Comparison of ENCODE assay signal across 8 cellular contexts in genomic region chr1:50959913-50960844, GRCh38. TPM values are rescaled to one million over a fixed set of nuclear protein-coding genes. Genes with fewer than 3 reads are reported as not detected.
DNase-seq lines count a peak whose midpoint lies in the region; ATAC-seq and TF ChIP-seq lines count a peak whose summit lies in the region.

FAF1 (minus strand) TSS chr1:50960267; CDS start chr1:50959811, 456 bp downstream.

- ATAC-seq in GM18870 (IDR thresholded peaks at IDR 0.05; ENCODE audit: unreplicated experiment) (peak; percentile 87), HG03135 (IDR thresholded peaks at IDR 0.05; ENCODE audit: unreplicated experiment) (peak; percentile 85), activated B cell treated with CpG ODN at 0.5 μM for 24 hours (ENCODE audit: low read depth) (peak; percentile 90)

- H3K4me3 Mint-ChIP-seq in activated B cell treated with CpG ODN at 0.5 μM for 24 hours: peak within 1 kb of the TSS; percentile 93

- TF ChIP-seq POLR2A in spleen (IDR thresholded peaks at IDR 0.05): peak; percentile 71 to 88 (median 85)

- CTCF ChIA-PET in activated B cell treated with CpG ODN at 0.5 μM for 24 hours (lab: Charles Lee): interaction anchor here (0.5 to 1.6 kb wide), 4 partner anchors 9 to 41 kb away, joined by 3 to 7 read pairs (median 4); no protein-coding TSS in a partner anchor

- H3K36me3 ChIP-seq in spleen: no peaks in the 10 kb centered on the region

- peaks cover 8 to 53% (median 31%) of the 10 kb centered on the region in 6 donors for H3K4me1 ChIP-seq in spleen

- DNase-seq in AG08395 (ENCODE audit: low spot score) (peak; percentile 97), NCI-H2227 (lab: John Stamatoyannopoulos, UW; ENCODE audit: unreplicated experiment) (peak; percentile 99), activated B cell treated with CpG ODN at 0.5 μM for 24 hours (peak; percentile 98), caudate nucleus (lab: John Stamatoyannopoulos, UW) (peak in 60 of 61 donors; percentile 66 to 97 (median 93)), inferior parietal cortex (ENCODE audit: extremely low spot score) (peak; percentile 97), spleen (peak; percentile 100)

- TF ChIP-seq CTCF in activated B cell treated with CpG ODN at 0.5 μM for 24 hours (IDR thresholded peaks at IDR 0.05) (no peak), spleen (IDR thresholded peaks at IDR 0.05 in 8 of 11, conservative IDR thresholded peaks at IDR 0.05 in 3 of 11) (peak; percentile 19 to 62 (median 45))

- H3K27ac ChIP-seq in caudate nucleus (ENCODE audit: low read depth, low read length): peak within 1 kb of the TSS; percentile 83
- H3K27ac ChIP-seq in spleen: peak within 1 kb of the TSS; percentile 64 to 92 (median 88)

- H3K27me3 Mint-ChIP-seq in activated B cell treated with CpG ODN at 0.5 μM for 24 hours: no peaks in the 10 kb centered on the region

- intact Hi-C loops in activated B cell treated with CpG ODN at 0.5 μM for 24 hours (cut with micrococcal nuclease): loop anchor here (1.0 to 10.0 kb wide), 4 partner anchors 8 to 1095 kb away; partner anchors contain the start of genes BTF3L4, NRDC and TXNDC12
- intact Hi-C loops in spleen (cut with DNase I; ENCODE audit: low total_unique reads): no loop called here

- POLR2A ChIA-PET in activated B cell treated with CpG ODN at 0.5 μM for 24 hours (lab: Charles Lee): interaction anchor here (0.6 to 4.2 kb wide), 6 partner anchors 9 to 769 kb away, joined by 3 to 48 read pairs (median 10); partner anchors contain the start of gene CDKN2C

- no peaks in the 10 kb centered on the region for H3K9me3 Mint-ChIP-seq in activated B cell treated with CpG ODN at 0.5 μM for 24 hours

- H3K9me3 ChIP-seq in spleen: no peaks in the 10 kb centered on the region

- H3K4me3 ChIP-seq in spleen: peak within 1 kb of the TSS; percentile 46 to 91 (median 70)

- no peaks in the 10 kb centered on the region for H3K27me3 ChIP-seq in spleen (replicated peaks in 1 of 7)

- peak within 1 kb of the TSS; percentile 95 for H3K27ac Mint-ChIP-seq in activated B cell treated with CpG ODN at 0.5 μM for 24 hours

- H3K4me1 Mint-ChIP-seq in activated B cell treated with CpG ODN at 0.5 μM for 24 hours: peaks cover 23% of the 10 kb centered on the region

- 0 to 1% (median 1%) methylated on average over 46 to 80 of the region's 80 CpGs for WGBS in spleen, 5 donors

- peaks cover 9% of the 10 kb centered on the region for H3K36me3 Mint-ChIP-seq in activated B cell treated with CpG ODN at 0.5 μM for 24 hours (ENCODE audit: low read depth)

RNA-seq across cellular contexts. Expression of gene FAF1, which starts in this region (rescaled TPM):
- total RNA-seq in activated B cell treated with CpG ODN at 0.5 μM for 24 hours (57.2 and 61.7 TPM in 2 replicates), spleen (10 to 100 TPM; 36.2 to 58.7 (median 43.9) TPM)
- polyA plus RNA-seq in spleen: 10 to 100 TPM; 16.7 to 20.0 (median 19.2) TPM

Comparison
In these comparisons a context has a peak if more than half of its experiments do, and no peak if none do; other contexts are left out.
1. Peak in every context shown above with its lines: DNase-seq, ATAC-seq, H3K4me3 ChIP-seq and H3K27ac ChIP-seq.